Comparison of ENCODE assay signal across 1 cellular context in the genomic region with DNA sequence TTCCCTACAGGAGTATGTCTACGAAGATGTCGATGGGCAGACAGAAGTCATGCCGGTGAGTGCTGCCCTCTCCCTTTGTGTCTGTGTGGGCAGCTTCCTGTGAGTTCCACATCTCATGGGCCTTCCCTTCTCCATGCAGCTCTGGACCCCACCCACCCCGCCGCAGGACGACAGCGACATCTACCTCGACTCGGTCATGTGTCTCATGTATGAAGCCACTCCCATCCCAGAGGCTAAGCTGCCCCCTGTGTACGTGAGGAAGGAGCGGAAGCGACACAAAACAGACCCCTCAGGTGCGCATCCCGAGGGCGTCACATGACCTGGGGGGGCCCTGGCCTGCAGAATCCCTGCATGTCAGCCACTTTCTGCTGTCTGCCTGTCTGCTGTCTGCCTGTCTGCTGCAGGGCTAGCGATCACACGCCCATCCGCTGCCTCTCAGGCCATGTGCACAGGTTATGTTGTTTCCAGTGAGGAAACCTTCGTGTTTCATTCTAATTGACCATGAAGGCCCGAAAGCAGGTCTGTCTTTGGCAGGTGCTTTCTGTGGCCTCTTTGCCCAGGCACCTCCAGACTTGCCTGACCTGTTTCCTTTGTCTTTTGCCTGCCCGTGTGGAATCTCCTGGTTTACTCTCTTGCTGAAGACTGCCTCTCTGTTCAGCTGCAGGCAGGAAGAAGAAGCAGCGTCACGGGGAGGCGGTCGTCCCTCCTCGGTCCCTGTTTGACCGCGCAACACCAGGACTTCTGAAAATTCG.
TF ChIP-seq lines count a peak whose summit lies in the region.

No MANE protein-coding gene starts in this region.

TF ChIP-seq in HCT116, 20 proteins besides CTCF, POLR2A, EP300 and RAD21 (continued from another document):
- TF ChIP-seq, protein P1, sequence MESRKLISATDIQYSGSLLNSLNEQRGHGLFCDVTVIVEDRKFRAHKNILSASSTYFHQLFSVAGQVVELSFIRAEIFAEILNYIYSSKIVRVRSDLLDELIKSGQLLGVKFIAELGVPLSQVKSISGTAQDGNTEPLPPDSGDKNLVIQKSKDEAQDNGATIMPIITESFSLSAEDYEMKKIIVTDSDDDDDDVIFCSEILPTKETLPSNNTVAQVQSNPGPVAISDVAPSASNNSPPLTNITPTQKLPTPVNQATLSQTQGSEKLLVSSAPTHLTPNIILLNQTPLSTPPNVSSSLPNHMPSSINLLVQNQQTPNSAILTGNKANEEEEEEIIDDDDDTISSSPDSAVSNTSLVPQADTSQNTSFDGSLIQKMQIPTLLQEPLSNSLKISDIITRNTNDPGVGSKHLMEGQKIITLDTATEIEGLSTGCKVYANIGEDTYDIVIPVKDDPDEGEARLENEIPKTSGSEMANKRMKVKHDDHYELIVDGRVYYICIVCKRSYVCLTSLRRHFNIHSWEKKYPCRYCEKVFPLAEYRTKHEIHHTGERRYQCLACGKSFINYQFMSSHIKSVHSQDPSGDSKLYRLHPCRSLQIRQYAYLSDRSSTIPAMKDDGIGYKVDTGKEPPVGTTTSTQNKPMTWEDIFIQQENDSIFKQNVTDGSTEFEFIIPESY (IDR thresholded peaks at IDR 0.05; ENCODE audit: extremely low read depth, insufficient replicate concordance, low read length): no peak
- TF ChIP-seq EGR1 (IDR thresholded peaks at IDR 0.05; ENCODE audit: low read depth) (no peak), ELF1 (IDR thresholded peaks at IDR 0.05; ENCODE audit: borderline replicate concordance, low read depth) (no peak), YY1 (IDR thresholded peaks at IDR 0.05; ENCODE audit: extremely low read depth, insufficient replicate concordance, low read depth, low read length) (no peak), MAX (IDR thresholded peaks at IDR 0.05) (no peak), TCF7L2 (IDR thresholded peaks at IDR 0.05; ENCODE audit: borderline replicate concordance, extremely low read depth, insufficient read depth, insufficient read length) (no peak), ZNF274 (IDR thresholded peaks at IDR 0.05; ENCODE audit: low read depth, low read length) (no peak), CBX3 (IDR thresholded peaks at IDR 0.05; ENCODE audit: low read depth) (no peak), ZFX (IDR thresholded peaks at IDR 0.05) (no peak), POLR2AphosphoS5 (IDR thresholded peaks at IDR 0.05; ENCODE audit: low read depth, low read length) (no peak)
- TF ChIP-seq, protein P2, sequence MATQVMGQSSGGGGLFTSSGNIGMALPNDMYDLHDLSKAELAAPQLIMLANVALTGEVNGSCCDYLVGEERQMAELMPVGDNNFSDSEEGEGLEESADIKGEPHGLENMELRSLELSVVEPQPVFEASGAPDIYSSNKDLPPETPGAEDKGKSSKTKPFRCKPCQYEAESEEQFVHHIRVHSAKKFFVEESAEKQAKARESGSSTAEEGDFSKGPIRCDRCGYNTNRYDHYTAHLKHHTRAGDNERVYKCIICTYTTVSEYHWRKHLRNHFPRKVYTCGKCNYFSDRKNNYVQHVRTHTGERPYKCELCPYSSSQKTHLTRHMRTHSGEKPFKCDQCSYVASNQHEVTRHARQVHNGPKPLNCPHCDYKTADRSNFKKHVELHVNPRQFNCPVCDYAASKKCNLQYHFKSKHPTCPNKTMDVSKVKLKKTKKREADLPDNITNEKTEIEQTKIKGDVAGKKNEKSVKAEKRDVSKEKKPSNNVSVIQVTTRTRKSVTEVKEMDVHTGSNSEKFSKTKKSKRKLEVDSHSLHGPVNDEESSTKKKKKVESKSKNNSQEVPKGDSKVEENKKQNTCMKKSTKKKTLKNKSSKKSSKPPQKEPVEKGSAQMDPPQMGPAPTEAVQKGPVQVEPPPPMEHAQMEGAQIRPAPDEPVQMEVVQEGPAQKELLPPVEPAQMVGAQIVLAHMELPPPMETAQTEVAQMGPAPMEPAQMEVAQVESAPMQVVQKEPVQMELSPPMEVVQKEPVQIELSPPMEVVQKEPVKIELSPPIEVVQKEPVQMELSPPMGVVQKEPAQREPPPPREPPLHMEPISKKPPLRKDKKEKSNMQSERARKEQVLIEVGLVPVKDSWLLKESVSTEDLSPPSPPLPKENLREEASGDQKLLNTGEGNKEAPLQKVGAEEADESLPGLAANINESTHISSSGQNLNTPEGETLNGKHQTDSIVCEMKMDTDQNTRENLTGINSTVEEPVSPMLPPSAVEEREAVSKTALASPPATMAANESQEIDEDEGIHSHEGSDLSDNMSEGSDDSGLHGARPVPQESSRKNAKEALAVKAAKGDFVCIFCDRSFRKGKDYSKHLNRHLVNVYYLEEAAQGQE (IDR thresholded peaks at IDR 0.05; ENCODE audit: low read depth): no peak
